Comparison of ENCODE assay signal across 1 cellular context in the genomic region with DNA sequence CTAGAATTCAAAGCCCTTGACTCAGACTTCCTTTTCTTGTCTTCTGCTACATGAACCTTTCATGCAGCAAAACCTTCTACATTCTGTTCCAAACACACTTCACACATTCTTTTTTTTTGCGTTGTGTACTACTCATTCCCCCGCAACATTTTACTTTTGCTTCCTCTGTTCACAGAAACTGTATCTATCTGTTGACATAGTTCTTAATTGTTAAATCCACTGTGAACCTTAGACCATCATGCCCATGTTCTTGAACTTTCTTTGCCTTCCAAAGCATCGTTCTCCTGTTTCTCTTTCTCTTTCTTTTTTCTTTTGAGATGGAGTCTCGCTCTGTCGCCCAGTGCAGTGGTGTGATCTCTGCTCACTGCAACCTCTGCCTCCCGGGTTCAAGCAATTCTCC.
TF ChIP-seq lines count a peak whose summit lies in the region.

No MANE protein-coding gene starts in this region.

TF ChIP-seq in SK-N-SH treated with all-trans-retinoic acid at 6 μM for 48 hours, 23 proteins besides CTCF, POLR2A, EP300 and RAD21 (continued from another document):
- TF ChIP-seq TCF4 (CRISPR knock-in tag; IDR thresholded peaks at IDR 0.05; ENCODE audit: borderline replicate concordance) (no peak), ESRRG (CRISPR knock-in tag; IDR thresholded peaks at IDR 0.05) (no peak), SNAI2 (CRISPR knock-in tag; IDR thresholded peaks at IDR 0.05) (no peak)
- TF ChIP-seq, protein P1, sequence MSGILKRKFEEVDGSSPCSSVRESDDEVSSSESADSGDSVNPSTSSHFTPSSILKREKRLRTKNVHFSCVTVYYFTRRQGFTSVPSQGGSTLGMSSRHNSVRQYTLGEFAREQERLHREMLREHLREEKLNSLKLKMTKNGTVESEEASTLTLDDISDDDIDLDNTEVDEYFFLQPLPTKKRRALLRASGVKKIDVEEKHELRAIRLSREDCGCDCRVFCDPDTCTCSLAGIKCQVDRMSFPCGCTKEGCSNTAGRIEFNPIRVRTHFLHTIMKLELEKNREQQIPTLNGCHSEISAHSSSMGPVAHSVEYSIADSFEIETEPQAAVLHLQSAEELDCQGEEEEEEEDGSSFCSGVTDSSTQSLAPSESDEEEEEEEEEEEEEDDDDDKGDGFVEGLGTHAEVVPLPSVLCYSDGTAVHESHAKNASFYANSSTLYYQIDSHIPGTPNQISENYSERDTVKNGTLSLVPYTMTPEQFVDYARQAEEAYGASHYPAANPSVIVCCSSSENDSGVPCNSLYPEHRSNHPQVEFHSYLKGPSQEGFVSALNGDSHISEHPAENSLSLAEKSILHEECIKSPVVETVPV (CRISPR knock-in tag; IDR thresholded peaks at IDR 0.05) = no peak
